Comparison of ENCODE assay signal across 18 cellular contexts in the genomic region with DNA sequence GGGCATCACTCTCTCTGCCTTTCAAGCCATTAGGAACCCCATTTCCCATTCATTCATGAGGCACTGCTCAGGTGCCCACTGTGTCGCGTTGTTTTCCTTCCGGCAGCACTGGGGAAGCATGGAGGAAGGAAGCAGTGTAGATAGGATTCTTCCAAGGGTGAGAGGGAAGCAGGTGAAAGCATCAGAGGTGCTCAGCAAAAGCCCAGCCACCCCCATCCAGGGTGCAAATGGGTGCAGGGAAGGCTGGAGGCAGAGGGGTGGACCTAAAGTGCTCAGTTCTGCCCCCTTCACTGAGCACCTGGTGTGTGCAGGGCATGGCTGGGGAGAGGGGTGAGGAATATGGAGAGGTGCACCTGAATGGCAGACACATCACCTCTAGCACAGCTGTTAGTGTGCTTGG. TPM values are rescaled to one million over a fixed set of nuclear protein-coding genes. Genes with fewer than 3 reads are reported as not detected.
DNase-seq lines count a peak whose midpoint lies in the region; ATAC-seq, FAIRE-seq and TF ChIP-seq lines count a peak whose summit lies in the region.
"Had no signal": no experiment of that assay in that cellular context is flagged by ENCODE, and none has a peak within 500 bp of the region (broad histone marks: within the 10 kb centered on the region; RNA-seq: fewer than 3 reads in every experiment).

No MANE protein-coding gene starts in this region.

- DNase-seq in activated effector memory CD4-positive, alpha-beta T cell treated with anti-CD3 and anti-CD28 coated beads, Interleukin-2, amount 50 U/mL, for 16 hours, result peak; percentile 50
- DNase-seq in activated effector memory CD4-positive, alpha-beta T cell treated with Interleukin-2 at 50 U/mL for 16 hours, result no peak
- DNase-seq in HTR-8/SVneo (ENCODE audit: insufficient read length, low spot score) (no peak), esophagus muscularis mucosa (ENCODE audit: extremely low spot score) (no peak), A673 (ENCODE audit: low spot score) (no peak), DMS79 treated with DMSO at 0.1 percent for 48 hours (lab: John Stamatoyannopoulos, UW) (no peak)
- DNase-seq: 8988T; CD8-positive, alpha-beta memory T cell; Kasumi-1; MM.1S; NCI-H1092 treated with DMSO at 0.1 percent for 48 hours; NCI-H226; NCI-H526 treated with DMSO at 0.1 percent for 48 hours; NK-92 treated with Interleukin-12 subunit alpha and Interleukin-12 subunit beta, amount 100 ng/mL, for 24 hours had no signal

- TF ChIP-seq POLR2A in esophagus muscularis mucosa (IDR thresholded peaks at IDR 0.05; ENCODE audit: low read depth), result no peak

- H3K9ac ChIP-seq in stomach smooth muscle (ENCODE audit: low read length in 2 of 2), result no peak overlapping the region

- POLR2A ChIA-PET in A673 (lab: Charles Lee; ENCODE audit: low non-redundant PET), result no interaction called here

- H3K4me1 ChIP-seq in esophagus muscularis mucosa (peaks cover 22 to 75% (median 63%) of the 10 kb centered on the region in 4 donors), stomach smooth muscle (ENCODE audit: control insufficient read depth, insufficient read depth, low read length) (peaks cover 61% of the 10 kb centered on the region), A673 (ENCODE audit: insufficient read depth, low read length, poor library complexity, severe bottlenecking) (peaks cover 8% of the 10 kb centered on the region)

- TF ChIP-seq CTCF in esophagus muscularis mucosa (IDR thresholded peaks at IDR 0.05) (no peak), A673 (conservative IDR thresholded peaks at IDR 0.05; ENCODE audit: low read depth, low read length) (no peak)

- no peaks in the 10 kb centered on the region for H3K36me3 ChIP-seq in esophagus muscularis mucosa
- H3K36me3 ChIP-seq in stomach smooth muscle (ENCODE audit: control insufficient read depth in 2 of 2, insufficient read depth in 2 of 2, low read length in 2 of 2), result no peaks in the 10 kb centered on the region
- no peaks in the 10 kb centered on the region for H3K36me3 ChIP-seq in A673 (ENCODE audit: insufficient read depth, low read length, poor library complexity, severe bottlenecking)

- no peaks in the 10 kb centered on the region for H3K27me3 ChIP-seq in esophagus muscularis mucosa
- H3K27me3 ChIP-seq in stomach smooth muscle (ENCODE audit: control insufficient read depth in 1 of 2, insufficient read depth in 2 of 2, low read length in 2 of 2), result peaks cover 0 to 3% of the 10 kb centered on the region in 2 donors
- H3K27me3 ChIP-seq in A673 (replicated peaks; ENCODE audit: insufficient read depth, low read depth, low read length, poor library complexity), result peaks cover 10% of the 10 kb centered on the region

- WGBS in esophagus muscularis mucosa, result 91% methylated on average over 3 of the region's 3 CpGs

- no TSS peak for BruUV-seq in A673 (replicated peaks; lab: Mats Ljungman, UMichigan)

- CTCF ChIA-PET in A673 (lab: Charles Lee), result interaction anchor here (0.6 to 1.1 kb wide), 2 partner anchors 10 to 424 kb away, joined by 3 to 12 read pairs; no protein-coding TSS in a partner anchor

- H3K27ac ChIP-seq in esophagus muscularis mucosa (replicated peaks in 1 of 4) (peak overlapping the region in 3 of 4 donors; percentile 26 to 84 (median 83)), stomach smooth muscle (ENCODE audit: low read length) (peak overlapping the region; percentile 6), A673 (ENCODE audit: low read depth, low read length, poor library complexity, severe bottlenecking) (no peak overlapping the region)

- H3K9me3 ChIP-seq in esophagus muscularis mucosa (no peaks in the 10 kb centered on the region), stomach smooth muscle (ENCODE audit: control insufficient read depth in 2 of 2, low read length in 2 of 2) (no peaks in the 10 kb centered on the region), A673 (ENCODE audit: low read depth, low read length, poor library complexity, severe bottlenecking) (no peaks in the 10 kb centered on the region)

- no peak for TF ChIP-seq EP300 in esophagus muscularis mucosa (IDR thresholded peaks at IDR 0.05)

- H3K4me3 ChIP-seq in esophagus muscularis mucosa (no peak overlapping the region), stomach smooth muscle (ENCODE audit: low read length in 2 of 2) (no peak overlapping the region), A673 (ENCODE audit: low read depth, low read length, poor library complexity, severe bottlenecking) (no peak overlapping the region)

- ATAC-seq in HG02970 (IDR thresholded peaks at IDR 0.05; ENCODE audit: low FRiP score, unreplicated experiment), result no peak

- intact Hi-C loops in esophagus muscularis mucosa (cut with DNase I) (loop anchor here (5.0 to 10.0 kb wide), 3 partner anchors 210 to 423 kb away; a partner anchor contains a TSS), A673 (cut with micrococcal nuclease; ENCODE audit: unreplicated experiment) (no loop called here)

- peak; percentile 33 for FAIRE-seq in HTR-8/SVneo (lab: Jason Lieb, UNC)

RNA-seq across cellular contexts. Expression of a gene that starts 3.4 kb away (rescaled TPM):
- total RNA-seq in esophagus muscularis mucosa (10 to 100 TPM; 12.6 to 37.8 (median 21.2) TPM), A673 (2021) (0.21 and 0.46 TPM in 2 replicates)
- total RNA-seq: HT-29, OCI-LY7 had no signal
